In genomic region chr1:9250586-9251381, GRCh38 we compare ENCODE assay signal across 12 cellular contexts. TPM values are rescaled to one million over a fixed set of nuclear protein-coding genes. Genes with fewer than 3 reads are reported as not detected.
A peak's percentile ranks its signal among the peaks of the same experiment; 100 is the strongest.
DNase-seq lines count a peak whose midpoint lies in the region; ATAC-seq, FAIRE-seq and TF ChIP-seq lines count a peak whose summit lies in the region.
"Had no signal": no experiment of that assay in that cellular context is flagged by ENCODE, and none has a peak within 500 bp of the region (broad histone marks: within the 10 kb centered on the region; RNA-seq: fewer than 3 reads in every experiment).

No MANE protein-coding gene starts in this region.

- H3K4me1 ChIP-seq in H1 (replicated peaks in 1 of 4; ENCODE audit: control insufficient read depth in 3 of 4, insufficient read depth in 4 of 4, low read length in 3 of 4) (peaks cover 17 to 37% (median 30%) of the 10 kb centered on the region in 4 experiments), right lobe of liver (peaks cover 0 to 79% (median 39%) of the 10 kb centered on the region in 4 donors)
- H3K4me1 ChIP-seq: BE2C had no signal

- TF ChIP-seq CTCF in H1 (IDR thresholded peaks at IDR 0.05; ENCODE audit: control extremely low read depth in 1 of 3, insufficient read depth in 1 of 3, low read depth in 1 of 3, low read length in 3 of 3): no peak
- no peak for TF ChIP-seq CTCF in right lobe of liver (IDR thresholded peaks at IDR 0.05)

- H3K4me3 ChIP-seq in H1 (ENCODE audit: extremely low read depth in 1 of 4, insufficient read depth in 2 of 4, low read depth in 3 of 4, low read length in 4 of 4): no peak overlapping the region
- H3K4me3 ChIP-seq in right lobe of liver: no peak overlapping the region
- H3K4me3 ChIP-seq in skin epidermis: peak overlapping the region in 3 of 7 experiments; percentile 6 to 28 (median 16)
- H3K4me3 ChIP-seq: HAP-1, MG63 had no signal

- H3K4me2 ChIP-seq in H1 (ENCODE audit: insufficient read depth in 1 of 2, low read depth in 2 of 2, low read length in 2 of 2): no peak overlapping the region

- no peaks in the 10 kb centered on the region for H3K36me3 ChIP-seq in H1 (ENCODE audit: control insufficient read depth in 2 of 4, insufficient read depth in 4 of 4, low read length in 3 of 4)
- peaks cover 4 to 40% (median 22%) of the 10 kb centered on the region in 4 donors for H3K36me3 ChIP-seq in right lobe of liver
- H3K36me3 ChIP-seq: BE2C, HAP-1, MG63 had no signal

- peak overlapping the region; percentile 32; the same call in 1 of the 2 replicates for H2BK12ac ChIP-seq in H1 (ENCODE audit: low read depth, low read length)

- TF ChIP-seq POLR2A in H1 (IDR thresholded peaks at IDR 0.05; ENCODE audit: control extremely low read depth in 1 of 2, low read depth in 2 of 2, low read length in 2 of 2) (no peak), right lobe of liver (IDR thresholded peaks at IDR 0.05) (no peak)

- 0 out of 2 replicates have a peak, but pooled peaks cover 2% of the 10 kb centered on the region for H3K23me2 ChIP-seq in H1 (ENCODE audit: low read depth, low read length)

- no peak overlapping the region for H2BK120ac ChIP-seq in H1 (replicated peaks; ENCODE audit: low read depth, low read length)

- H4K91ac ChIP-seq in H1 (replicated peaks; ENCODE audit: insufficient read length, low read length): peak overlapping the region; percentile 78

- peak overlapping the region; percentile 25; the same call in 1 of the 2 replicates for H2BK15ac ChIP-seq in H1 (ENCODE audit: low read length)

- H3K56ac ChIP-seq in H1 (replicated peaks; ENCODE audit: insufficient read length, low read depth, low read length): no peak overlapping the region

- intact Hi-C loops in right lobe of liver (cut with DNase I): no loop called here

- CTCF ChIA-PET in H1 (lab: Charles Lee; ENCODE audit: partially characterized antibody): interaction anchor here (0.5 to 12.2 kb wide), 32 partner anchors 10 to 423 kb away, joined by 3 to 127 read pairs (median 4); partner anchors contain the start of gene H6PD

- H4K5ac ChIP-seq in H1 (ENCODE audit: insufficient read length, low read depth, low read length): peak overlapping the region; percentile 30

- H3K23ac ChIP-seq in H1 (ENCODE audit: insufficient read length): no peak overlapping the region

- H3K27me3 ChIP-seq in H1 (replicated peaks in 1 of 4; ENCODE audit: control insufficient read depth in 3 of 4, extremely low read depth in 1 of 4, insufficient read depth in 3 of 4, low read length in 3 of 4) (no peaks in the 10 kb centered on the region), right lobe of liver (no peaks in the 10 kb centered on the region)
- H3K27me3 ChIP-seq: BE2C, MG63 had no signal

- H2BK20ac ChIP-seq in H1 (ENCODE audit: low read length): 0 out of 2 replicates have a peak overlapping the region, but pooled peaks have one; percentile 3

- H4K20me1 ChIP-seq in H1 (replicated peaks in 1 of 2; ENCODE audit: control insufficient read depth in 1 of 2, insufficient read depth in 2 of 2, low read length in 2 of 2): peaks cover 0 to 1% of the 10 kb centered on the region in 2 experiments

- H3K79me1 ChIP-seq in H1 (ENCODE audit: low read depth, low read length): no peaks in the 10 kb centered on the region

- DNase-seq in NCI-H510A treated with DMSO at 0.1 percent for 48 hours (lab: John Stamatoyannopoulos, UW) (peak; percentile 93), H1 (ENCODE audit: low read depth in 1 of 2, low spot score in 2 of 2) (no peak), right lobe of liver (peak in 1 of 3 donors; percentile 46), NCI-H345 treated with DMSO at 0.1 percent for 48 hours (lab: John Stamatoyannopoulos, UW; ENCODE audit: unreplicated experiment) (no peak), SK-N-DZ (ENCODE audit: low spot score) (no peak)
- DNase-seq: BE2C, MG63, NCI-H774 had no signal

- H3K27ac ChIP-seq in H1 (ENCODE audit: low read depth, low read length) (no peak overlapping the region), right lobe of liver (peak overlapping the region in 2 of 3 donors; percentile 14 to 62), skin epidermis (peak overlapping the region in 15 of 21 experiments; percentile 16 to 86 (median 73))

- 74% methylated on average over 16 of the region's 19 CpGs; no CpG with 5 or more reads in 1 of the 2 experiments for WGBS in H1 (ENCODE audit: extremely low coverage in 1 of 2, insufficient coverage in 1 of 2, insufficient read length in 1 of 2, insufficient replicate concordance in 2 of 2, low coverage in 1 of 2, low lambda C conversion rate in 2 of 2, missing lambda C conversion rate in 1 of 2), 2 experiments
- 50% methylated on average over 5 of the region's 19 CpGs for WGBS in right lobe of liver (ENCODE audit: insufficient coverage, low coverage, low lambda C conversion rate, missing lambda C conversion rate)

- H2BK5ac ChIP-seq in H1 (ENCODE audit: low read depth, low read length): 0 out of 2 replicates have a peak overlapping the region, but pooled peaks have one; percentile 36

- H4K8ac ChIP-seq in H1 (ENCODE audit: extremely low read depth, insufficient read depth, low read length): no peak overlapping the region; the same call in 1 of the 2 replicates

- no peak overlapping the region; a peak in 1 of 7 replicates for H3K9ac ChIP-seq in H1 (replicated peaks in 1 of 4; ENCODE audit: extremely low read depth in 1 of 4, low read depth in 3 of 4, low read length in 3 of 4)

- no peak overlapping the region for H3K4ac ChIP-seq in H1 (replicated peaks; ENCODE audit: insufficient read length, low read depth, low read length)

- H2AK5ac ChIP-seq in H1 (ENCODE audit: low read depth, low read length): 0 out of 2 replicates have a peak overlapping the region, but pooled peaks have one; percentile 42

- TF ChIP-seq EP300 in H1 (IDR thresholded peaks at IDR 0.05; ENCODE audit: borderline replicate concordance in 1 of 2, low read depth in 2 of 2, low read length in 2 of 2): no peak

- no peak overlapping the region for H3K14ac ChIP-seq in H1 (ENCODE audit: insufficient read length)

- ATAC-seq in right lobe of liver (peak; percentile 15 to 43 (median 30)), GM18858 (IDR thresholded peaks at IDR 0.05; ENCODE audit: unreplicated experiment) (no peak), HG03039 (IDR thresholded peaks at IDR 0.05; ENCODE audit: unreplicated experiment) (no peak)

- FAIRE-seq in H1 (lab: Jason Lieb, UNC): no peak

- H3K9me3 ChIP-seq in H1 (ENCODE audit: insufficient read depth in 2 of 2, low read depth in 1 of 2, low read length in 1 of 2) (no peaks in the 10 kb centered on the region), right lobe of liver (no peaks in the 10 kb centered on the region)
- H3K9me3 ChIP-seq: BE2C, HAP-1, MG63 had no signal

- no peaks in the 10 kb centered on the region for H3K79me2 ChIP-seq in H1 (ENCODE audit: control insufficient read depth in 1 of 2, insufficient read depth in 2 of 2, low read length in 2 of 2)

- peak overlapping the region; percentile 86; the same call in 1 of the 2 replicates for H3K18ac ChIP-seq in H1 (ENCODE audit: extremely low read depth, low read length)

- no peak for TF ChIP-seq RAD21 in H1 (IDR thresholded peaks at IDR 0.05 in 1 of 2, conservative IDR thresholded peaks at IDR 0.05 in 1 of 2; ENCODE audit: low read depth in 2 of 2, low read length in 2 of 2)

- POLR2A ChIA-PET in H1 (lab: Charles Lee; ENCODE audit: partially characterized antibody): interaction anchor here (0.8 to 2.1 kb wide), 6 partner anchors 9 to 371 kb away, joined by 3 to 4 read pairs (median 3); partner anchors contain the start of gene SLC2A7

- H2AFZ ChIP-seq in H1 (ENCODE audit: low read length): no peak overlapping the region

TF ChIP-seq in H1, 55 proteins besides CTCF, POLR2A, EP300 and RAD21 (continues in another document):
- no peak for TF ChIP-seq CBX8 (IDR thresholded peaks at IDR 0.05; ENCODE audit: borderline replicate concordance, low read depth, low read length)
- no peak for TF ChIP-seq MAX (IDR thresholded peaks at IDR 0.05)
- TF ChIP-seq CEBPB (IDR thresholded peaks at IDR 0.05; ENCODE audit: low read depth, low read length): no peak
- no peak for TF ChIP-seq NANOG (IDR thresholded peaks at IDR 0.05; ENCODE audit: insufficient read depth, low read depth, low read length, poor library complexity, severe bottlenecking)
- TF ChIP-seq PHF8 (conservative IDR thresholded peaks at IDR 0.05; ENCODE audit: low read depth, low read length): no peak
- TF ChIP-seq SIRT6 (IDR thresholded peaks at IDR 0.05; ENCODE audit: low read length): no peak

RNA-seq across cellular contexts. Expression of gene H6PD, which starts 16.2 kb away (rescaled TPM):
- 3.8 and 4.0 TPM in 2 replicates for total RNA-seq in H1 (2021; fragmentation: NEBNext Ultra II Directional; extraction: Animal tissue kit (Norgen Biotek cat#: 25700))
- polyA plus RNA-seq in H1 (2011; rRNA removed): 3.6 and 5.0 TPM in 2 replicates
- 3.7 TPM for polyA plus RNA-seq in H1 (2011; cell fraction: cytosol; rRNA removed)
- 6.8 TPM for polyA plus RNA-seq in H1 (2011; cell fraction: nucleus; rRNA removed)
- 3.3 to 5.0 TPM (median 3.8 TPM) in 4 replicates for polyA plus RNA-seq in H1 (2012, experiment 1 of 2)
- 3.4 TPM for polyA plus RNA-seq in H1 (2012, experiment 2 of 2)
- 5.8 TPM for polyA plus RNA-seq in H1 (2013, experiment 1 of 2)
- 4.7 TPM for polyA plus RNA-seq in H1 (2013, experiment 2 of 2)
- polyA minus RNA-seq in H1 (2011; rRNA and poly(A)+ RNA removed): 3.8 and 3.9 TPM in 2 replicates
- 3.4 TPM for polyA minus RNA-seq in H1 (2011; cell fraction: cytosol; rRNA and poly(A)+ RNA removed)
- polyA minus RNA-seq in H1 (2011; cell fraction: nucleus; rRNA and poly(A)+ RNA removed): 3.4 TPM
- 100 to 1,000 TPM; 102 to 158 (median 120) TPM for total RNA-seq in right lobe of liver
- polyA plus RNA-seq in SK-N-DZ (2014; cell fraction: cytosol; rRNA removed): 1.6 and 1.9 TPM in 2 replicates
- 1.6 and 2.0 TPM in 2 replicates for polyA plus RNA-seq in SK-N-DZ (2014; cell fraction: nucleus; rRNA removed)

RNA-seq across cellular contexts. Expression of gene SPSB1, which starts 41.9 kb away (rescaled TPM):
- 4.0 and 5.3 TPM in 2 replicates for total RNA-seq in H1 (2021; fragmentation: NEBNext Ultra II Directional; extraction: Animal tissue kit (Norgen Biotek cat#: 25700))
- polyA plus RNA-seq in H1 (2011; rRNA removed): 6.4 and 8.2 TPM in 2 replicates
- polyA plus RNA-seq in H1 (2011; cell fraction: cytosol; rRNA removed): 5.0 TPM
- 5.0 TPM for polyA plus RNA-seq in H1 (2011; cell fraction: nucleus; rRNA removed)
- 3.3 to 5.5 TPM (median 4.1 TPM) in 4 replicates for polyA plus RNA-seq in H1 (2012, experiment 1 of 2)
- 4.3 TPM for polyA plus RNA-seq in H1 (2012, experiment 2 of 2)
- polyA plus RNA-seq in H1 (2013, experiment 1 of 2): 2.6 TPM
- polyA plus RNA-seq in H1 (2013, experiment 2 of 2): 2.9 TPM
- polyA minus RNA-seq in H1 (2011; rRNA and poly(A)+ RNA removed): 5.3 and 7.5 TPM in 2 replicates
- 4.0 TPM for polyA minus RNA-seq in H1 (2011; cell fraction: cytosol; rRNA and poly(A)+ RNA removed)
- polyA minus RNA-seq in H1 (2011; cell fraction: nucleus; rRNA and poly(A)+ RNA removed): 2.9 TPM
- total RNA-seq in right lobe of liver: 100 to 1,000 TPM in 1 of 6 experiments, 10 to 100 TPM in 4, 1 to 10 TPM in 1; 7.7 to 121 (median 37.0) TPM
- 1.3 and 1.8 TPM in 2 replicates for polyA plus RNA-seq in SK-N-DZ (2014; cell fraction: cytosol; rRNA removed)
- 0.81 and 1.3 TPM in 2 replicates for polyA plus RNA-seq in SK-N-DZ (2014; cell fraction: nucleus; rRNA removed)

Comparison
In these comparisons a context has a peak if more than half of its experiments do, and no peak if none do; other contexts are left out.
1. ATAC-seq: peak in right lobe of liver (4 of 4); none in GM18858 (single experiment) and HG03039 (single experiment).
2. RNA of gene H6PD, which starts 16.2 kb away (total RNA-seq): 102 to 158 TPM in right lobe of liver; 3.8 to 4.0 TPM in H1; every median in the first group is over 10 times any median in the second.